Comparison of ENCODE assay signal across 27 cellular contexts in genomic region chr19:5655412-5655811, GRCh38.
"Had no signal": no experiment of that assay in that cellular context is flagged by ENCODE, and none has a peak within 500 bp of the region (broad histone marks: within the 10 kb centered on the region; RNA-seq: fewer than 3 reads in every experiment).

No MANE protein-coding gene starts in this region.

- H3K4me3 ChIP-seq: colonic mucosa, gastrocnemius medialis, hepatocyte, left lung, neural progenitor cell, prostate gland, right atrium auricular region, stomach, thyroid gland, vagina had no signal

- ATAC-seq: esophagus mucosa; gastrocnemius medialis; left lung; naive thymus-derived CD4-positive, alpha-beta T cell; sciatic nerve had no signal

- H3K27ac Mint-ChIP-seq: dendritic cell treated with granulocyte-macrophage colony-stimulating factor and Interleukin-4, amounts not matched to agents 40 ng/mL and 50 ng/mL, for 4 days; endodermal cell; mesothelial cell of epicardium; nephron; neural progenitor cell had no signal

- H3K27me3 ChIP-seq: colonic mucosa, gastrocnemius medialis, hepatocyte, left lung, neural progenitor cell, right atrium auricular region, stomach, thyroid gland, vagina had no signal

- H3K4me3 Mint-ChIP-seq: dendritic cell treated with granulocyte-macrophage colony-stimulating factor and Interleukin-4, amounts not matched to agents 40 ng/mL and 50 ng/mL, for 4 days; endodermal cell; mesothelial cell of epicardium; naive thymus-derived CD4-positive, alpha-beta T cell; nephron; neural progenitor cell had no signal

- DNase-seq: colonic mucosa; effector CD8-positive, alpha-beta T cell; endodermal cell; foreskin fibroblast; gastrocnemius medialis; kidney; left lung; naive thymus-derived CD4-positive, alpha-beta T cell; stimulated activated CD4-positive, alpha-beta T cell treated with anti-CD3 and anti-CD28 coated beads, Interleukin-15, amount 100 ng/mL, for 24 hours; stimulated activated CD4-positive, alpha-beta T cell treated with anti-CD3 and anti-CD28 coated beads, Interleukin-2, amount 100 ng/mL, for 48 hours; stimulated activated CD8-positive, alpha-beta memory T cell treated with anti-CD3 and anti-CD28 coated beads, Interleukin-4, amount 100 ng/mL, for 48 hours; stimulated activated naive CD4-positive, alpha-beta T cell treated with Interleukin-2 at 50 U/mL for 16 hours; stomach; thyroid gland; trophoblast cell had no signal

- H3K4me1 Mint-ChIP-seq: endodermal cell, mesothelial cell of epicardium, nephron, neural progenitor cell had no signal

- H3K27ac ChIP-seq: colonic mucosa, epithelial cell of prostate, gastrocnemius medialis, hepatocyte, left lung, neural progenitor cell, parathyroid adenoma, prostate gland, right atrium auricular region, stomach, thyroid gland, vagina had no signal

- H3K27me3 Mint-ChIP-seq: dendritic cell treated with granulocyte-macrophage colony-stimulating factor and Interleukin-4, amounts not matched to agents 40 ng/mL and 50 ng/mL, for 4 days; naive thymus-derived CD4-positive, alpha-beta T cell had no signal

- H3K9me3 ChIP-seq: colonic mucosa, gastrocnemius medialis, left lung, prostate gland, right atrium auricular region, stomach, thyroid gland, vagina had no signal

- H3K4me1 ChIP-seq: colonic mucosa, gastrocnemius medialis, left lung, neural progenitor cell, parathyroid adenoma, prostate gland, right atrium auricular region, stomach, thyroid gland, vagina had no signal
